28 cellular contexts compared by ENCODE assay signal in genomic region chr9:123478160-123478559, GRCh38.
DNase-seq lines count a peak whose midpoint lies in the region; ATAC-seq, FAIRE-seq and TF ChIP-seq lines count a peak whose summit lies in the region.
"Had no signal": no experiment of that assay in that cellular context is flagged by ENCODE, and none has a peak within 500 bp of the region (broad histone marks: within the 10 kb centered on the region; RNA-seq: fewer than 3 reads in every experiment).

No MANE protein-coding gene starts in this region.

- no peak for ATAC-seq in activated naive CD8-positive, alpha-beta T cell treated with anti-CD3 and anti-CD28 coated beads, Interleukin-2, amount 10 ng/mL, durations not matched to agents 7 days and 5 days (ENCODE audit: low read depth)
- ATAC-seq in activated naive CD8-positive, alpha-beta T cell treated with anti-CD3 and anti-CD28 coated beads, Interleukin-2, amount 50 U/mL, for 24 hours: no peak
- ATAC-seq: A549, GM12878 had no signal

- TF ChIP-seq EP300 in sigmoid colon (IDR thresholded peaks at IDR 0.05): no peak

- H2AFZ ChIP-seq in osteoblast (ENCODE audit: low read length): no peak overlapping the region
- H2AFZ ChIP-seq: GM23248 had no signal

- H3K36me3 ChIP-seq in bronchial epithelial cell (ENCODE audit: control insufficient read depth, insufficient read depth, low read length): no peaks in the 10 kb centered on the region
- H3K36me3 ChIP-seq in osteoblast (ENCODE audit: insufficient read depth, low read length): no peaks in the 10 kb centered on the region
- H3K36me3 ChIP-seq in sigmoid colon: no peaks in the 10 kb centered on the region
- no peaks in the 10 kb centered on the region for H3K36me3 ChIP-seq in breast epithelium
- H3K36me3 ChIP-seq: BE2C had no signal

- no peaks in the 10 kb centered on the region for H3K9me3 Mint-ChIP-seq in activated naive CD8-positive, alpha-beta T cell treated with anti-CD3 and anti-CD28 coated beads, Interleukin-2, amount 10 ng/mL, durations not matched to agents 7 days and 5 days
- no peaks in the 10 kb centered on the region for H3K9me3 Mint-ChIP-seq in activated naive CD8-positive, alpha-beta T cell treated with anti-CD3 and anti-CD28 coated beads, Interleukin-2, amount 50 U/mL, for 24 hours
- H3K9me3 Mint-ChIP-seq: CD4-positive, alpha-beta T cell; CD8-positive, alpha-beta memory T cell had no signal

- POLR2A ChIA-PET in activated naive CD8-positive, alpha-beta T cell treated with anti-CD3 and anti-CD28 coated beads, Interleukin-2, amount 10 ng/mL, durations not matched to agents 7 days and 5 days (lab: Charles Lee): no interaction called here

- FAIRE-seq in bronchial epithelial cell (lab: Jason Lieb, UNC): peak; percentile 13
- FAIRE-seq: A549, D721Med, GM12878, GM19239, H1 had no signal

- H3K27ac Mint-ChIP-seq in activated naive CD8-positive, alpha-beta T cell treated with anti-CD3 and anti-CD28 coated beads, Interleukin-2, amount 10 ng/mL, durations not matched to agents 7 days and 5 days: no peak overlapping the region
- H3K27ac Mint-ChIP-seq in activated naive CD8-positive, alpha-beta T cell treated with anti-CD3 and anti-CD28 coated beads, Interleukin-2, amount 50 U/mL, for 24 hours: no peak overlapping the region
- H3K27ac Mint-ChIP-seq: CD14-positive monocyte; CD4-positive, alpha-beta T cell; CD8-positive, alpha-beta memory T cell had no signal

- intact Hi-C loops in sigmoid colon (cut with DNase I): no loop called here
- intact Hi-C loops in breast epithelium (cut with DNase I; ENCODE audit: low total_unique reads): no loop called here

- no peaks in the 10 kb centered on the region for H3K79me2 ChIP-seq in osteoblast (ENCODE audit: insufficient read depth, low read length)

- H3K4me3 Mint-ChIP-seq in activated naive CD8-positive, alpha-beta T cell treated with anti-CD3 and anti-CD28 coated beads, Interleukin-2, amount 10 ng/mL, durations not matched to agents 7 days and 5 days: no peak overlapping the region
- no peak overlapping the region for H3K4me3 Mint-ChIP-seq in activated naive CD8-positive, alpha-beta T cell treated with anti-CD3 and anti-CD28 coated beads, Interleukin-2, amount 50 U/mL, for 24 hours
- H3K4me3 Mint-ChIP-seq: CD14-positive monocyte; CD4-positive, alpha-beta T cell; CD8-positive, alpha-beta memory T cell had no signal

- H3K4me1 ChIP-seq in osteoblast (ENCODE audit: insufficient read depth, low read length) (no peaks in the 10 kb centered on the region), sigmoid colon (peaks cover 0 to 5% (median 0%) of the 10 kb centered on the region in 4 donors), breast epithelium (no peaks in the 10 kb centered on the region)
- H3K4me1 ChIP-seq: A549, BE2C had no signal

- H3K27me3 ChIP-seq in bronchial epithelial cell (ENCODE audit: control insufficient read depth, insufficient read depth, low read length) (no peaks in the 10 kb centered on the region), osteoblast (ENCODE audit: insufficient read depth, low read length) (no peaks in the 10 kb centered on the region), sigmoid colon (no peaks in the 10 kb centered on the region), breast epithelium (no peaks in the 10 kb centered on the region)
- H3K27me3 ChIP-seq: BE2C; BLaER1 treated with 17β-estradiol and CSF1 and Interleukin-3, amounts not matched to agents 10 nM and 100 nM had no signal

- TF ChIP-seq POLR2A in sigmoid colon (IDR thresholded peaks at IDR 0.05): no peak
- no peak for TF ChIP-seq POLR2A in breast epithelium (IDR thresholded peaks at IDR 0.05)

- H3K36me3 Mint-ChIP-seq in activated naive CD8-positive, alpha-beta T cell treated with anti-CD3 and anti-CD28 coated beads, Interleukin-2, amount 10 ng/mL, durations not matched to agents 7 days and 5 days: no peaks in the 10 kb centered on the region
- no peaks in the 10 kb centered on the region for H3K36me3 Mint-ChIP-seq in activated naive CD8-positive, alpha-beta T cell treated with anti-CD3 and anti-CD28 coated beads, Interleukin-2, amount 50 U/mL, for 24 hours (ENCODE audit: low read depth)
- H3K36me3 Mint-ChIP-seq: CD8-positive, alpha-beta memory T cell had no signal

- H3K4me1 Mint-ChIP-seq in activated naive CD8-positive, alpha-beta T cell treated with anti-CD3 and anti-CD28 coated beads, Interleukin-2, amount 10 ng/mL, durations not matched to agents 7 days and 5 days: no peaks in the 10 kb centered on the region
- no peaks in the 10 kb centered on the region for H3K4me1 Mint-ChIP-seq in activated naive CD8-positive, alpha-beta T cell treated with anti-CD3 and anti-CD28 coated beads, Interleukin-2, amount 50 U/mL, for 24 hours
- H3K4me1 Mint-ChIP-seq: CD14-positive monocyte; CD8-positive, alpha-beta memory T cell had no signal

- no peak overlapping the region for H3K4me2 ChIP-seq in osteoblast (ENCODE audit: insufficient read depth, low read length)
- H3K4me2 ChIP-seq: A549; BLaER1 treated with 17β-estradiol and CSF1 and Interleukin-3, amounts not matched to agents 10 nM and 100 nM had no signal

- H3K9me3 ChIP-seq in osteoblast (ENCODE audit: low read depth, low read length) (no peaks in the 10 kb centered on the region), sigmoid colon (no peaks in the 10 kb centered on the region), breast epithelium (no peaks in the 10 kb centered on the region)
- H3K9me3 ChIP-seq: A549; BE2C; BLaER1 treated with 17β-estradiol and CSF1 and Interleukin-3, amounts not matched to agents 10 nM and 100 nM had no signal

- TF ChIP-seq CTCF in bronchial epithelial cell (IDR thresholded peaks at IDR 0.05; ENCODE audit: insufficient read depth, low read length, severe bottlenecking) (no peak), osteoblast (IDR thresholded peaks at IDR 0.05; ENCODE audit: extremely low read depth, low read depth, low read length) (no peak), sigmoid colon (IDR thresholded peaks at IDR 0.05) (no peak), breast epithelium (IDR thresholded peaks at IDR 0.05) (no peak)

- H3K4me3 ChIP-seq in bronchial epithelial cell (ENCODE audit: low read depth, low read length) (no peak overlapping the region), osteoblast (ENCODE audit: insufficient read depth, low read length) (no peak overlapping the region), sigmoid colon (no peak overlapping the region), breast epithelium (no peak overlapping the region)
- H3K4me3 ChIP-seq: A549; BLaER1 treated with 17β-estradiol and CSF1 and Interleukin-3, amounts not matched to agents 10 nM and 100 nM; GM12878; GM23248 had no signal

- H4K20me1 ChIP-seq in osteoblast (ENCODE audit: insufficient read depth, low read length): no peaks in the 10 kb centered on the region

- peak; percentile 3 for DNase-seq in activated naive CD8-positive, alpha-beta T cell treated with anti-CD3 and anti-CD28 coated beads, Interleukin-2, amount 10 ng/mL, durations not matched to agents 7 days and 5 days
- DNase-seq in activated naive CD8-positive, alpha-beta T cell treated with anti-CD3 and anti-CD28 coated beads, Interleukin-2, amount 50 U/mL, for 24 hours: no peak
- no peak for DNase-seq in bronchial epithelial cell (ENCODE audit: low read depth)
- DNase-seq in osteoblast (ENCODE audit: insufficient read length, low spot score, missing footprints): peak; percentile 71
- DNase-seq in sigmoid colon: peak; percentile 29
- DNase-seq in breast epithelium (ENCODE audit: low spot score in 2 of 2): no peak
- DNase-seq in NCI-H146 (lab: John Stamatoyannopoulos, UW): no peak
- DNase-seq in activated CD4-positive, alpha-beta T cell treated with anti-CD3 and anti-CD28 coated beads for 1 hour: no peak
- DNase-seq: 8988T; ACHN; AML-193; BE2C; CD4-positive, alpha-beta T cell; CD8-positive, alpha-beta memory T cell; DMS 273 treated with DMSO at 0.1 percent for 48 hours; DMS79; EL; GDM1; GM23248; H7; HCEC 1CT had no signal

- 91 to 96% methylated on average over 6 of the region's 6 CpGs for WGBS in sigmoid colon, 2 donors

- H3K27me3 Mint-ChIP-seq in activated naive CD8-positive, alpha-beta T cell treated with anti-CD3 and anti-CD28 coated beads, Interleukin-2, amount 10 ng/mL, durations not matched to agents 7 days and 5 days: no peaks in the 10 kb centered on the region
- H3K27me3 Mint-ChIP-seq in activated naive CD8-positive, alpha-beta T cell treated with anti-CD3 and anti-CD28 coated beads, Interleukin-2, amount 50 U/mL, for 24 hours: no peaks in the 10 kb centered on the region
- H3K27me3 Mint-ChIP-seq: CD4-positive, alpha-beta T cell; CD8-positive, alpha-beta memory T cell had no signal

- no peak overlapping the region for H3K27ac ChIP-seq in osteoblast (ENCODE audit: low read depth, low read length)
- H3K27ac ChIP-seq in sigmoid colon: no peak overlapping the region
- H3K27ac ChIP-seq in breast epithelium: no peak overlapping the region
- H3K27ac ChIP-seq: A549; BLaER1 treated with 17β-estradiol and CSF1 and Interleukin-3, amounts not matched to agents 10 nM and 100 nM; GM23248 had no signal

Comparison
In these comparisons a context has a peak if more than half of its experiments do, and no peak if none do; other contexts are left out.
1. DNase-seq: peak in activated naive CD8-positive, alpha-beta T cell treated with anti-CD3 and anti-CD28 coated beads, Interleukin-2, amount 10 ng/mL, durations not matched to agents 7 days and 5 days (single experiment), osteoblast (single experiment) and sigmoid colon (single experiment); none in activated naive CD8-positive, alpha-beta T cell treated with anti-CD3 and anti-CD28 coated beads, Interleukin-2, amount 50 U/mL, for 24 hours (single experiment), bronchial epithelial cell (single experiment), breast epithelium (0 of 2), NCI-H146 (single experiment) and activated CD4-positive, alpha-beta T cell treated with anti-CD3 and anti-CD28 coated beads for 1 hour (single experiment).